ENCODE assay signal across 19 cellular contexts in the genomic region with DNA sequence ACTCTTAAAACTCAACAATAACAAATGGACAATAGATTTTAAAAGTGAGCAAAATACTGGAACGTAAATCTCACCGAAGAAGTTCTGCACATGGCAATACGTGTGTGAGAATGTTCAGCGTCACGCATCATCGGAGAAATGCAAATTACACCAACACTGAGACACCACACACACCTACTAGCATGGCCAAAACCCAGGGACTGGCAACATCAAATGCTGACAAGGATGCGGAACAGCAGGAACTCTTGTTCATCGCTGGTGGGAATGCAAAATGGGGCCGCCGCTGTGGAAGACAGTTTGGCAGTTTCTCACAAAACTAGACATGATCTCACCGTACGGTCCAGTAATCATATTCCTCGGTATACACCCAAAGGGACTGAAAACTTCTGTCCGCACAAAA. TPM values are rescaled to one million over a fixed set of nuclear protein-coding genes. Genes with fewer than 3 reads are reported as not detected.
DNase-seq lines count a peak whose midpoint lies in the region; ATAC-seq and TF ChIP-seq lines count a peak whose summit lies in the region.
"Had no signal": no experiment of that assay in that cellular context is flagged by ENCODE, and none has a peak within 500 bp of the region (broad histone marks: within the 10 kb centered on the region; RNA-seq: fewer than 3 reads in every experiment).

No MANE protein-coding gene starts in this region.

- ATAC-seq in GM19468 (IDR thresholded peaks at IDR 0.05; ENCODE audit: extremely low read depth, unreplicated experiment) = peak; percentile 63
- ATAC-seq in HG03565 (IDR thresholded peaks at IDR 0.05; ENCODE audit: unreplicated experiment) = peak; percentile 64
- peak; percentile 40 for ATAC-seq in mucosa of descending colon
- no peak for ATAC-seq in HG03135 (IDR thresholded peaks at IDR 0.05; ENCODE audit: unreplicated experiment)
- ATAC-seq: GM23338, right lobe of liver had no signal

- no peak for TF ChIP-seq CTCF in GM13976 (IDR thresholded peaks at IDR 0.05; ENCODE audit: borderline replicate concordance, control extremely low read depth, extremely low read depth, insufficient read depth, missing control alignments)
- TF ChIP-seq CTCF in mucosa of descending colon (IDR thresholded peaks at IDR 0.05) = no peak

- in situ Hi-C loops in GM13976 (cut with MboI; ENCODE audit: low sequenced_read_pairs, unreplicated experiment) = no loop called here

- no peak overlapping the region for H3K4me3 ChIP-seq in mucosa of descending colon
- H3K4me3 ChIP-seq: esophagus muscularis mucosa, GM23338, right lobe of liver, vagina had no signal

- DNase-seq in GM13976 (ENCODE audit: low spot score) = peak; percentile 70
- DNase-seq in mucosa of descending colon = no peak
- no peak for DNase-seq in activated T-cell treated with anti-CD3 and anti-CD28 coated beads, Interleukin-2, amount 50 U/mL, for 48 hours
- no peak for DNase-seq in NCI-H345 treated with DMSO at 0.1 percent for 48 hours (lab: John Stamatoyannopoulos, UW; ENCODE audit: unreplicated experiment)
- DNase-seq in NCI-H2107 treated with DMSO at 0.1 percent for 48 hours (lab: John Stamatoyannopoulos, UW; ENCODE audit: unreplicated experiment) = no peak
- DNase-seq: activated CD4-positive, CD25-positive, alpha-beta regulatory T cell treated with anti-CD3 and anti-CD28 coated beads, Interleukin-2, amount 50 U/mL, for 72 hours; glutamatergic neuron; immature natural killer cell; MM.1S; NCI-H187 treated with DMSO at 0.1 percent for 48 hours; NCI-H524; SHP77 treated with DMSO at 0.1 percent for 48 hours had no signal

- intact Hi-C loops in mucosa of descending colon (cut with DNase I, micrococcal nuclease) = no loop called here

- H3K9me3 ChIP-seq in mucosa of descending colon = no peaks in the 10 kb centered on the region
- H3K9me3 ChIP-seq: esophagus muscularis mucosa, right lobe of liver, vagina had no signal

- H3K4me1 ChIP-seq in mucosa of descending colon (ENCODE audit: low read depth) = no peaks in the 10 kb centered on the region
- H3K4me1 ChIP-seq: esophagus muscularis mucosa, right lobe of liver, vagina had no signal

- H3K36me3 ChIP-seq in mucosa of descending colon (ENCODE audit: low read depth) = no peaks in the 10 kb centered on the region
- H3K36me3 ChIP-seq: esophagus muscularis mucosa, right lobe of liver, vagina had no signal

RNA-seq across cellular contexts. Expression of gene CLPTM1L, which starts 21.6 kb away (rescaled TPM):
- 100 to 1,000 TPM in 1 of 3 donors, 10 to 100 TPM in 2; 86.6 to 101 (median 97.6) TPM for total RNA-seq in mucosa of descending colon
